15 cellular contexts compared by ENCODE assay signal in the genomic region with DNA sequence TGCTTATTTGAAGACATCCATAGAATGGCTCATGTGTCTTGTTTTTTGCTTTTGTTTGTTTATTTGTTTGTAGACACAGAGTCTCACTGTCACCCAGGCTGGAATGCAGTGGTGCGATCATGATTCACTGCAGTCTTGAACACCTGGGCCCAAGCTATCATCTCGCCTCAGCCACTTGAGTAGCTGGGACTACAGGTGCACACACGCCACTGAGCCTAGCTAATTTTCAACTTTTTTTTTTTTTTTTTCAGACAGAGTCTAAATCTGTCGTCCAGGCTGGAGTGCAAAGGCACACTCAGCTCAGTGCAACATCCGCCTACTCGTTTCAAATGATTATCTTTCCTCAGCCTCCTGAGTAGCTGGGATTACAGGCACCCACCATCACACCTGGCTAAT.
DNase-seq lines count a peak whose midpoint lies in the region; ATAC-seq, FAIRE-seq and TF ChIP-seq lines count a peak whose summit lies in the region.
"Had no signal": no experiment of that assay in that cellular context is flagged by ENCODE, and none has a peak within 500 bp of the region (broad histone marks: within the 10 kb centered on the region; RNA-seq: fewer than 3 reads in every experiment).

No MANE protein-coding gene starts in this region.

- H3K79me2 ChIP-seq in OCI-LY7 (ENCODE audit: insufficient read depth, low read depth, low read length) = no peaks in the 10 kb centered on the region

- peak overlapping the region; percentile 20; the same call in 1 of the 2 replicates for H2AFZ ChIP-seq in OCI-LY7 (ENCODE audit: low read length)
- H2AFZ ChIP-seq: neural progenitor cell had no signal

- ATAC-seq in activated CD8-positive, alpha-beta T cell treated with anti-CD3 and anti-CD28 coated beads for 36 hours = no peak
- ATAC-seq in activated CD8-positive, alpha-beta T cell treated with anti-CD3 and anti-CD28 coated beads, Interleukin-2, amount 10 ng/mL, durations not matched to agents 7 days and 5 days = no peak
- ATAC-seq in GM21825 (IDR thresholded peaks at IDR 0.05; ENCODE audit: unreplicated experiment) = peak; percentile 40

- H3K9me3 Mint-ChIP-seq in activated CD8-positive, alpha-beta T cell treated with anti-CD3 and anti-CD28 coated beads for 36 hours = no peaks in the 10 kb centered on the region
- no peaks in the 10 kb centered on the region for H3K9me3 Mint-ChIP-seq in activated CD8-positive, alpha-beta T cell treated with anti-CD3 and anti-CD28 coated beads, Interleukin-2, amount 10 ng/mL, durations not matched to agents 7 days and 5 days (ENCODE audit: insufficient read depth)
- H3K9me3 Mint-ChIP-seq: central memory CD8-positive, alpha-beta T cell; neural progenitor cell had no signal

- no TSS peak for BruUV-seq in OCI-LY7 (replicated peaks; lab: Mats Ljungman, UMichigan)

- peak overlapping the region; percentile 89 for H3K27ac Mint-ChIP-seq in activated CD8-positive, alpha-beta T cell treated with anti-CD3 and anti-CD28 coated beads for 36 hours
- H3K27ac Mint-ChIP-seq in activated CD8-positive, alpha-beta T cell treated with anti-CD3 and anti-CD28 coated beads, Interleukin-2, amount 10 ng/mL, durations not matched to agents 7 days and 5 days = no peak overlapping the region
- H3K27ac Mint-ChIP-seq: neural progenitor cell had no signal

- FAIRE-seq in small intestine (lab: Jason Lieb, UNC) = no peak
- FAIRE-seq: islet of Langerhans had no signal

- H3K4me2 ChIP-seq in OCI-LY7 (ENCODE audit: low read length) = peak overlapping the region; percentile 51
- H3K4me2 ChIP-seq: neural progenitor cell, smooth muscle cell had no signal

- CTCF ChIA-PET in activated CD8-positive, alpha-beta T cell treated with anti-CD3 and anti-CD28 coated beads for 36 hours (lab: Charles Lee) = no interaction called here
- CTCF ChIA-PET in activated CD8-positive, alpha-beta T cell treated with anti-CD3 and anti-CD28 coated beads, Interleukin-2, amount 10 ng/mL, durations not matched to agents 7 days and 5 days (lab: Charles Lee) = interaction anchor here (1.5 kb wide), 1 partner anchor 9 kb away, joined by 3 read pairs; no protein-coding TSS in a partner anchor
- CTCF ChIA-PET in OCI-LY7 (lab: Charles Lee; ENCODE audit: unreplicated experiment) = no interaction called here

- H3K27me3 Mint-ChIP-seq in activated CD8-positive, alpha-beta T cell treated with anti-CD3 and anti-CD28 coated beads for 36 hours = no peaks in the 10 kb centered on the region
- H3K27me3 Mint-ChIP-seq in activated CD8-positive, alpha-beta T cell treated with anti-CD3 and anti-CD28 coated beads, Interleukin-2, amount 10 ng/mL, durations not matched to agents 7 days and 5 days (ENCODE audit: low read depth) = no peaks in the 10 kb centered on the region
- H3K27me3 Mint-ChIP-seq: central memory CD8-positive, alpha-beta T cell had no signal

- WGBS in small intestine, 3 donors = 23 to 60% (median 33%) methylated on average over 6 of the region's 6 CpGs

- H4K20me1 ChIP-seq in OCI-LY7 (ENCODE audit: insufficient read depth, low read length) = no peaks in the 10 kb centered on the region

- H3K36me3 ChIP-seq in OCI-LY7 (ENCODE audit: insufficient read depth, low read length) (no peaks in the 10 kb centered on the region), small intestine (ENCODE audit: control insufficient read depth in 2 of 2, insufficient read depth in 2 of 2, low read length in 2 of 2) (no peaks in the 10 kb centered on the region)
- H3K36me3 ChIP-seq: neural progenitor cell had no signal

- peaks cover 57% of the 10 kb centered on the region for H3K4me1 ChIP-seq in OCI-LY7 (ENCODE audit: insufficient read depth, low read length, poor library complexity, severe bottlenecking)
- H3K4me1 ChIP-seq in small intestine (ENCODE audit: control insufficient read depth in 2 of 2, insufficient read depth in 1 of 2, low read depth in 1 of 2, low read length in 1 of 2) = peaks cover 7 to 13% of the 10 kb centered on the region in 2 donors

- H3K9me2 ChIP-seq in OCI-LY7 (ENCODE audit: insufficient read depth, low read length) = no peaks in the 10 kb centered on the region

- no peaks in the 10 kb centered on the region for H3K27me3 ChIP-seq in small intestine (ENCODE audit: control insufficient read depth in 2 of 2, insufficient read depth in 2 of 2, low read length in 2 of 2)
- H3K27me3 ChIP-seq: neural progenitor cell had no signal

- DNase-seq in activated CD8-positive, alpha-beta T cell treated with anti-CD3 and anti-CD28 coated beads for 36 hours = no peak
- no peak for DNase-seq in activated CD8-positive, alpha-beta T cell treated with anti-CD3 and anti-CD28 coated beads, Interleukin-2, amount 10 ng/mL, durations not matched to agents 7 days and 5 days
- DNase-seq in OCI-LY7 (ENCODE audit: low spot score) (peak; percentile 83), small intestine (peak; percentile 56), SKM-1 (lab: John Stamatoyannopoulos, UW; ENCODE audit: unreplicated experiment) (no peak), NCI-H146 treated with DMSO at 0.1 percent for 48 hours (lab: John Stamatoyannopoulos, UW; ENCODE audit: unreplicated experiment) (no peak), NCI-H526 (lab: John Stamatoyannopoulos, UW) (no peak)
- DNase-seq: ACHN; activated effector memory CD4-positive, alpha-beta T cell treated with Interleukin-2 at 50 U/mL for 16 hours; DND-41 had no signal

- intact Hi-C loops in activated CD8-positive, alpha-beta T cell treated with anti-CD3 and anti-CD28 coated beads for 36 hours (cut with micrococcal nuclease) = no loop called here
- intact Hi-C loops in OCI-LY7 (cut with micrococcal nuclease; ENCODE audit: unreplicated experiment) = loop anchor here (2.0 kb wide), 1 partner anchor 83 kb away; the partner anchor contains the start of gene KLF6

- H3K4me3 Mint-ChIP-seq in activated CD8-positive, alpha-beta T cell treated with anti-CD3 and anti-CD28 coated beads for 36 hours = no peak overlapping the region
- no peak overlapping the region for H3K4me3 Mint-ChIP-seq in activated CD8-positive, alpha-beta T cell treated with anti-CD3 and anti-CD28 coated beads, Interleukin-2, amount 10 ng/mL, durations not matched to agents 7 days and 5 days
- H3K4me3 Mint-ChIP-seq: central memory CD8-positive, alpha-beta T cell; neural progenitor cell had no signal

- no peaks in the 10 kb centered on the region for H3K9me3 ChIP-seq in OCI-LY7 (ENCODE audit: low read length)
- no peaks in the 10 kb centered on the region for H3K9me3 ChIP-seq in small intestine (ENCODE audit: control insufficient read depth, low read depth)

- POLR2A ChIA-PET in activated CD8-positive, alpha-beta T cell treated with anti-CD3 and anti-CD28 coated beads for 36 hours (lab: Charles Lee) = interaction anchor here (1.0 to 7.4 kb wide), 3 partner anchors 40 to 84 kb away, joined by 3 to 56 read pairs (median 17); partner anchors contain the start of gene KLF6
- POLR2A ChIA-PET in activated CD8-positive, alpha-beta T cell treated with anti-CD3 and anti-CD28 coated beads, Interleukin-2, amount 10 ng/mL, durations not matched to agents 7 days and 5 days (lab: Charles Lee) = interaction anchor here (12.0 kb wide), 1 partner anchor 85 kb away, joined by 131 read pairs; the partner anchor contains the start of gene KLF6
- POLR2A ChIA-PET in OCI-LY7 (lab: Charles Lee) = interaction anchor here (0.7 to 1.6 kb wide), 4 partner anchors 9 to 646 kb away, joined by 4 to 10 read pairs (median 5); no protein-coding TSS in a partner anchor

- H3K27ac ChIP-seq in OCI-LY7 (ENCODE audit: low read depth, low read length, poor library complexity, severe bottlenecking) (peak overlapping the region; percentile 39), small intestine (ENCODE audit: low read depth in 1 of 2, low read length in 1 of 2) (peak overlapping the region; percentile 47 to 66)
- H3K27ac ChIP-seq: neural progenitor cell had no signal

- H3K4me1 Mint-ChIP-seq in activated CD8-positive, alpha-beta T cell treated with anti-CD3 and anti-CD28 coated beads for 36 hours (ENCODE audit: low read depth) = peaks cover 59% of the 10 kb centered on the region
- H3K4me1 Mint-ChIP-seq in activated CD8-positive, alpha-beta T cell treated with anti-CD3 and anti-CD28 coated beads, Interleukin-2, amount 10 ng/mL, durations not matched to agents 7 days and 5 days (ENCODE audit: low read depth) = peaks cover 43% of the 10 kb centered on the region

- no peak overlapping the region for H3K4me3 ChIP-seq in OCI-LY7 (ENCODE audit: low read depth, low read length, poor library complexity, severe bottlenecking)
- no peak overlapping the region for H3K4me3 ChIP-seq in small intestine (ENCODE audit: low read depth in 1 of 2, low read length in 2 of 2)
- H3K4me3 ChIP-seq: neural progenitor cell, smooth muscle cell had no signal

- TF ChIP-seq CTCF in activated CD8-positive, alpha-beta T cell treated with anti-CD3 and anti-CD28 coated beads for 36 hours (IDR thresholded peaks at IDR 0.05) = no peak
- no peak for TF ChIP-seq CTCF in OCI-LY7 (conservative IDR thresholded peaks at IDR 0.05; ENCODE audit: low read length)

- H3K36me3 Mint-ChIP-seq in activated CD8-positive, alpha-beta T cell treated with anti-CD3 and anti-CD28 coated beads for 36 hours (ENCODE audit: low read depth) = no peaks in the 10 kb centered on the region
- H3K36me3 Mint-ChIP-seq in activated CD8-positive, alpha-beta T cell treated with anti-CD3 and anti-CD28 coated beads, Interleukin-2, amount 10 ng/mL, durations not matched to agents 7 days and 5 days (ENCODE audit: low read depth) = no peaks in the 10 kb centered on the region
- H3K36me3 Mint-ChIP-seq: neural progenitor cell had no signal

Comparison
In these comparisons a context has a peak if more than half of its experiments do, and no peak if none do; other contexts are left out.
1. DNase-seq: peak in OCI-LY7 (single experiment) and small intestine (single experiment); none in activated CD8-positive, alpha-beta T cell treated with anti-CD3 and anti-CD28 coated beads for 36 hours (single experiment), activated CD8-positive, alpha-beta T cell treated with anti-CD3 and anti-CD28 coated beads, Interleukin-2, amount 10 ng/mL, durations not matched to agents 7 days and 5 days (single experiment), SKM-1 (single experiment), NCI-H146 treated with DMSO at 0.1 percent for 48 hours (single experiment) and NCI-H526 (0 of 2).